In the genomic region with DNA sequence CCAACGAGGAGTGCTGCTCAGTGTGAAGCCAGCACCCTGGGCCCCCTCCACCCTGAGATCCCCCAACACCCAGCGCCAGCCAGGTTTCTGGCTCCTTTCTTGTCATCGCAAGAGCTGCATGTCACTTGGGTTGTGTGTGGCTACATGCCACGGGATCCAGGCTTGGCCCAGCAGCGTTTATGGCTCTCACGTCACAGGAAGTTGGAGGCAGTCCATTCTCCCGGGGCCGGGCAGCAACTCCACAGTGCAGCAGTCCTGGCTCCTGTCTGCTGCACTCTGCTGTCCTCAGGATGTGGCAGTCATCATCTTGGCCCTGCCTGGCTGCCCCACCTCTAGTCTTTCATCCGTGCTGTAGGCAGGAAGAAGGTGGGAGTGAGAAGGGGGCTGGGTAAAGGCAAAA, we compare ENCODE assay signal across 1 cellular context.
TF ChIP-seq lines count a peak whose summit lies in the region.

No MANE protein-coding gene starts in this region.

TF ChIP-seq in GM23338, 12 proteins besides CTCF, POLR2A, EP300 and RAD21 (continued from another document):
- TF ChIP-seq, protein P1, sequence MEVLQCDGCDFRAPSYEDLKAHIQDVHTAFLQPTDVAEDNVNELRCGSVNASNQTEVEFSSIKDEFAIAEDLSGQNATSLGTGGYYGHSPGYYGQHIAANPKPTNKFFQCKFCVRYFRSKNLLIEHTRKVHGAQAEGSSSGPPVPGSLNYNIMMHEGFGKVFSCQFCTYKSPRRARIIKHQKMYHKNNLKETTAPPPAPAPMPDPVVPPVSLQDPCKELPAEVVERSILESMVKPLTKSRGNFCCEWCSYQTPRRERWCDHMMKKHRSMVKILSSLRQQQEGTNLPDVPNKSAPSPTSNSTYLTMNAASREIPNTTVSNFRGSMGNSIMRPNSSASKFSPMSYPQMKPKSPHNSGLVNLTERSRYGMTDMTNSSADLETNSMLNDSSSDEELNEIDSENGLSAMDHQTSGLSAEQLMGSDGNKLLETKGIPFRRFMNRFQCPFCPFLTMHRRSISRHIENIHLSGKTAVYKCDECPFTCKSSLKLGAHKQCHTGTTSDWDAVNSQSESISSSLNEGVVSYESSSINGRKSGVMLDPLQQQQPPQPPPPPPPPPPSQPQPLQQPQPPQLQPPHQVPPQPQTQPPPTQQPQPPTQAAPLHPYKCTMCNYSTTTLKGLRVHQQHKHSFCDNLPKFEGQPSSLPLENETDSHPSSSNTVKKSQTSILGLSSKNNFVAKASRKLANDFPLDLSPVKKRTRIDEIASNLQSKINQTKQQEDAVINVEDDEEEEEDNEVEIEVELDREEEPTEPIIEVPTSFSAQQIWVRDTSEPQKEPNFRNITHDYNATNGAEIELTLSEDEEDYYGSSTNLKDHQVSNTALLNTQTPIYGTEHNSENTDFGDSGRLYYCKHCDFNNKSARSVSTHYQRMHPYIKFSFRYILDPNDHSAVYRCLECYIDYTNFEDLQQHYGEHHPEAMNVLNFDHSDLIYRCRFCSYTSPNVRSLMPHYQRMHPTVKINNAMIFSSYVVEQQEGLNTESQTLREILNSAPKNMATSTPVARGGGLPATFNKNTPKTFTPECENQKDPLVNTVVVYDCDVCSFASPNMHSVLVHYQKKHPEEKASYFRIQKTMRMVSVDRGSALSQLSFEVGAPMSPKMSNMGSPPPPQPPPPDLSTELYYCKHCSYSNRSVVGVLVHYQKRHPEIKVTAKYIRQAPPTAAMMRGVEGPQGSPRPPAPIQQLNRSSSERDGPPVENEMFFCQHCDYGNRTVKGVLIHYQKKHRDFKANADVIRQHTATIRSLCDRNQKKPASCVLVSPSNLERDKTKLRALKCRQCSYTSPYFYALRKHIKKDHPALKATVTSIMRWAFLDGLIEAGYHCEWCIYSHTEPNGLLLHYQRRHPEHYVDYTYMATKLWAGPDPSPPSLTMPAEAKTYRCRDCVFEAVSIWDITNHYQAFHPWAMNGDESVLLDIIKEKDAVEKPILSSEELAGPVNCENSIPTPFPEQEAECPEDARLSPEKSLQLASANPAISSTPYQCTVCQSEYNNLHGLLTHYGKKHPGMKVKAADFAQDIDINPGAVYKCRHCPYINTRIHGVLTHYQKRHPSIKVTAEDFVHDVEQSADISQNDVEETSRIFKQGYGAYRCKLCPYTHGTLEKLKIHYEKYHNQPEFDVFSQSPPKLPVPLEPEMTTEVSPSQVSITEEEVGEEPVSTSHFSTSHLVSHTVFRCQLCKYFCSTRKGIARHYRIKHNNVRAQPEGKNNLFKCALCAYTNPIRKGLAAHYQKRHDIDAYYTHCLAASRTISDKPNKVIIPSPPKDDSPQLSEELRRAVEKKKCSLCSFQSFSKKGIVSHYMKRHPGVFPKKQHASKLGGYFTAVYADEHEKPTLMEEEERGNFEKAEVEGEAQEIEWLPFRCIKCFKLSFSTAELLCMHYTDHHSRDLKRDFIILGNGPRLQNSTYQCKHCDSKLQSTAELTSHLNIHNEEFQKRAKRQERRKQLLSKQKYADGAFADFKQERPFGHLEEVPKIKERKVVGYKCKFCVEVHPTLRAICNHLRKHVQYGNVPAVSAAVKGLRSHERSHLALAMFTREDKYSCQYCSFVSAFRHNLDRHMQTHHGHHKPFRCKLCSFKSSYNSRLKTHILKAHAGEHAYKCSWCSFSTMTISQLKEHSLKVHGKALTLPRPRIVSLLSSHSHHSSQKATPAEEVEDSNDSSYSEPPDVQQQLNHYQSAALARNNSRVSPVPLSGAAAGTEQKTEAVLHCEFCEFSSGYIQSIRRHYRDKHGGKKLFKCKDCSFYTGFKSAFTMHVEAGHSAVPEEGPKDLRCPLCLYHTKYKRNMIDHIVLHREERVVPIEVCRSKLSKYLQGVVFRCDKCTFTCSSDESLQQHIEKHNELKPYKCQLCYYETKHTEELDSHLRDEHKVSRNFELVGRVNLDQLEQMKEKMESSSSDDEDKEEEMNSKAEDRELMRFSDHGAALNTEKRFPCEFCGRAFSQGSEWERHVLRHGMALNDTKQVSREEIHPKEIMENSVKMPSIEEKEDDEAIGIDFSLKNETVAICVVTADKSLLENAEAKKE (CRISPR knock-in tag; IDR thresholded peaks at IDR 0.05): no peak
- TF ChIP-seq NANOG (IDR thresholded peaks at IDR 0.05; ENCODE audit: borderline replicate concordance): no peak
- TF ChIP-seq POLR2AphosphoS5 (IDR thresholded peaks at IDR 0.05; ENCODE audit: low read depth): no peak
- TF ChIP-seq CREB1 (CRISPR knock-in tag; IDR thresholded peaks at IDR 0.05; ENCODE audit: low read depth): no peak
- TF ChIP-seq, protein P2, sequence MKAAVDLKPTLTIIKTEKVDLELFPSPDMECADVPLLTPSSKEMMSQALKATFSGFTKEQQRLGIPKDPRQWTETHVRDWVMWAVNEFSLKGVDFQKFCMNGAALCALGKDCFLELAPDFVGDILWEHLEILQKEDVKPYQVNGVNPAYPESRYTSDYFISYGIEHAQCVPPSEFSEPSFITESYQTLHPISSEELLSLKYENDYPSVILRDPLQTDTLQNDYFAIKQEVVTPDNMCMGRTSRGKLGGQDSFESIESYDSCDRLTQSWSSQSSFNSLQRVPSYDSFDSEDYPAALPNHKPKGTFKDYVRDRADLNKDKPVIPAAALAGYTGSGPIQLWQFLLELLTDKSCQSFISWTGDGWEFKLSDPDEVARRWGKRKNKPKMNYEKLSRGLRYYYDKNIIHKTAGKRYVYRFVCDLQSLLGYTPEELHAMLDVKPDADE (IDR thresholded peaks at IDR 0.05): no peak
